Comparison of ENCODE assay signal across 20 cellular contexts in genomic region chr11:63274776-63275175, GRCh38. TPM values are rescaled to one million over a fixed set of nuclear protein-coding genes. Genes with fewer than 3 reads are reported as not detected.
A peak's percentile ranks its signal among the peaks of the same experiment; 100 is the strongest.
DNase-seq lines count a peak whose midpoint lies in the region; ATAC-seq, FAIRE-seq and TF ChIP-seq lines count a peak whose summit lies in the region.
"Had no signal": no experiment of that assay in that cellular context is flagged by ENCODE, and none has a peak within 500 bp of the region (broad histone marks: within the 10 kb centered on the region; RNA-seq: fewer than 3 reads in every experiment).

No MANE protein-coding gene starts in this region.

- peak; percentile 64 for ATAC-seq in HCT116
- ATAC-seq in RWPE2 (ENCODE audit: low read depth) = no peak
- peak; percentile 69 for ATAC-seq in HepG2
- ATAC-seq: foreskin keratinocyte; right cardiac atrium; stimulated activated naive B cell treated with anti-CD40 and anti-IgM and Interleukin-4, amounts not matched to agents 10 μg/mL and 1 μg/mL and 100 μg/mL, for 72 hours had no signal

- TF ChIP-seq POLR2A in HCT116 (IDR thresholded peaks at IDR 0.05; ENCODE audit: borderline replicate concordance, extremely low read depth, insufficient read depth, insufficient read length) (no peak), HepG2 (IDR thresholded peaks at IDR 0.05; ENCODE audit: insufficient read depth in 1 of 2, low read depth in 2 of 2, low read length in 2 of 2) (no peak), thyroid gland (IDR thresholded peaks at IDR 0.05) (no peak)

- H3K9me3 ChIP-seq in HCT116 (ENCODE audit: control insufficient read depth in 1 of 2, insufficient read depth in 1 of 2, low read depth in 1 of 2, low read length in 2 of 2) (no peaks in the 10 kb centered on the region), RWPE2 (ENCODE audit: severe bottlenecking) (no peaks in the 10 kb centered on the region), HepG2 (ENCODE audit: low read length) (no peaks in the 10 kb centered on the region), thyroid gland (no peaks in the 10 kb centered on the region), MG63 (no peaks in the 10 kb centered on the region)
- H3K9me3 ChIP-seq: BE2C, transverse colon had no signal

- CTCF ChIA-PET in HCT116 (lab: Charles Lee) (interaction anchor here (0.7 kb wide), 1 partner anchor 239 kb away, joined by 3 read pairs; no protein-coding TSS in a partner anchor), HepG2 (lab: Yijun Ruan, JAX; ENCODE audit: low intra/inter-chr PET ratio, low total read pairs) (interaction anchor here (2.1 to 2.2 kb wide), 2 partner anchors 62 to 146 kb away, joined by 6 to 14 read pairs; no protein-coding TSS in a partner anchor)

- RAD21 ChIA-PET in HCT116 (lab: Charles Lee; ENCODE audit: low non-redundant PET in 1 of 2, low total read pairs in 2 of 2, uncharacterized antibody in 2 of 2, unreplicated experiment in 2 of 2) = no interaction called here

- TF ChIP-seq CTCF in HCT116 (IDR thresholded peaks at IDR 0.05 in 2 of 3, conservative IDR thresholded peaks at IDR 0.05 in 1 of 3; ENCODE audit: borderline replicate concordance in 1 of 3, insufficient read depth in 1 of 3, low read depth in 2 of 3, low read length in 2 of 3) = peak in 1 of 3 experiments; percentile 40; a peak in 2 of 6 replicates
- peak; percentile 45 for TF ChIP-seq CTCF in LNCaP clone FGC (IDR thresholded peaks at IDR 0.05; ENCODE audit: control insufficient read depth, extremely low read depth, insufficient read depth)
- TF ChIP-seq CTCF in RWPE2 (IDR thresholded peaks at IDR 0.05; ENCODE audit: poor library complexity, severe bottlenecking) = peak; percentile 20
- peak; percentile 61 for TF ChIP-seq CTCF in HepG2 (CRISPR knock-in tag; IDR thresholded peaks at IDR 0.05)
- no peak for TF ChIP-seq CTCF in thyroid gland (IDR thresholded peaks at IDR 0.05)

- no peak overlapping the region for H3K4me3 ChIP-seq in HCT116 (replicated peaks in 1 of 2; ENCODE audit: low read depth in 1 of 2, low read length in 2 of 2)
- H3K4me3 ChIP-seq in LNCaP clone FGC (ENCODE audit: low read depth, low read length) = no peak overlapping the region
- no peak overlapping the region for H3K4me3 ChIP-seq in RWPE2 (ENCODE audit: severe bottlenecking)
- H3K4me3 ChIP-seq in HepG2 (replicated peaks in 1 of 3; ENCODE audit: insufficient read depth in 1 of 3, low read depth in 2 of 3, low read length in 3 of 3) = no peak overlapping the region
- H3K4me3 ChIP-seq in thyroid gland (replicated peaks in 1 of 3) = no peak overlapping the region
- H3K4me3 ChIP-seq in MG63 = no peak overlapping the region
- H3K4me3 ChIP-seq: GM23248, transverse colon had no signal

- intact Hi-C loops in HCT116 (cut with micrococcal nuclease) (no loop called here), HepG2 (cut with micrococcal nuclease; ENCODE audit: unreplicated experiment) (loop anchor here (1.0 to 5.0 kb wide), 3 partner anchors 62 to 239 kb away; no protein-coding TSS in a partner anchor), thyroid gland (cut with DNase I) (no loop called here)

- BruUV-seq in HCT116 (replicated peaks; lab: Mats Ljungman, UMichigan) (no TSS peak), HepG2 (replicated peaks; lab: Mats Ljungman, UMichigan) (no TSS peak)

- 5% methylated on average over 1 of the region's 1 CpG for WGBS in HepG2 (ENCODE audit: low lambda C conversion rate)
- WGBS in thyroid gland, 2 donors = 72 to 90% methylated on average over 1 of the region's 1 CpG

- H4K20me1 ChIP-seq in HCT116 (ENCODE audit: insufficient read depth) (no peaks in the 10 kb centered on the region), HepG2 (ENCODE audit: insufficient read depth, low read length) (no peaks in the 10 kb centered on the region)

- no peaks in the 10 kb centered on the region for H3K9me2 ChIP-seq in HCT116 (ENCODE audit: insufficient read depth)

- H3K79me2 ChIP-seq in HCT116 (ENCODE audit: insufficient read depth, low read length) = no peaks in the 10 kb centered on the region
- no peaks in the 10 kb centered on the region for H3K79me2 ChIP-seq in HepG2 (ENCODE audit: insufficient read depth, low read length)

- H3K4me1 ChIP-seq in HCT116 (ENCODE audit: control insufficient read depth in 1 of 2, insufficient read depth in 2 of 2, low read length in 2 of 2) (no peaks in the 10 kb centered on the region), RWPE2 (ENCODE audit: insufficient read depth, poor library complexity, severe bottlenecking) (no peaks in the 10 kb centered on the region), HepG2 (ENCODE audit: insufficient read depth, low read length) (peaks cover 30% of the 10 kb centered on the region), thyroid gland (no peaks in the 10 kb centered on the region)
- H3K4me1 ChIP-seq: BE2C, foreskin keratinocyte, transverse colon had no signal

- no peaks in the 10 kb centered on the region for H3K36me3 ChIP-seq in HCT116 (ENCODE audit: control insufficient read depth in 1 of 2, insufficient read depth in 2 of 2, low read length in 2 of 2)
- H3K36me3 ChIP-seq in RWPE2 (ENCODE audit: low read depth) = no peaks in the 10 kb centered on the region
- H3K36me3 ChIP-seq in HepG2 (replicated peaks in 1 of 2; ENCODE audit: control insufficient read depth in 1 of 2, insufficient read depth in 2 of 2, low read length in 2 of 2) = no peaks in the 10 kb centered on the region
- no peaks in the 10 kb centered on the region for H3K36me3 ChIP-seq in thyroid gland
- H3K36me3 ChIP-seq in MG63 = no peaks in the 10 kb centered on the region
- H3K36me3 ChIP-seq: BE2C, transverse colon had no signal

- TF ChIP-seq RAD21 in HCT116 (IDR thresholded peaks at IDR 0.05; ENCODE audit: low read depth) (peak; percentile 27; the same call in 1 of the 2 replicates), HepG2 (CRISPR knock-in tag; IDR thresholded peaks at IDR 0.05) (peak; percentile 66)

- TF ChIP-seq EP300 in HepG2 (IDR thresholded peaks at IDR 0.05; ENCODE audit: low read depth in 2 of 2, low read length in 2 of 2) (no peak), HepG2 (CRISPR knock-in tag; IDR thresholded peaks at IDR 0.05; ENCODE audit: borderline replicate concordance) (no peak)

- H3K9ac ChIP-seq in HCT116 (ENCODE audit: low read length) = no peak overlapping the region
- H3K9ac ChIP-seq in HepG2 (ENCODE audit: insufficient read depth, low read depth, low read length) = no peak overlapping the region
- H3K9ac ChIP-seq: GM23248 had no signal

- H3K27me3 ChIP-seq in HCT116 (ENCODE audit: insufficient read depth, low read length) (peaks cover 39% of the 10 kb centered on the region; the same call in 1 of the 2 replicates), RWPE2 (ENCODE audit: insufficient read depth, poor library complexity, severe bottlenecking) (peaks cover 6% of the 10 kb centered on the region), HepG2 (ENCODE audit: control insufficient read depth in 1 of 2, insufficient read depth in 2 of 2, low read length in 2 of 2) (no peaks in the 10 kb centered on the region), thyroid gland (no peaks in the 10 kb centered on the region), MG63 (no peaks in the 10 kb centered on the region; the same call in 1 of the 2 replicates)
- H3K27me3 ChIP-seq: BE2C, foreskin keratinocyte had no signal

- in situ Hi-C loops in HepG2 (cut with HindIII; ENCODE audit: extremely low pct_ligation_motif_present, low pct_unique_long_range_greater_than_20kb) = loop anchor here (10.0 kb wide), 1 partner anchor 150 kb away; no protein-coding TSS in a partner anchor

- no peak overlapping the region for H3K27ac ChIP-seq in HCT116 (ENCODE audit: low read depth, low read length)
- H3K27ac ChIP-seq in RWPE2 (ENCODE audit: poor library complexity, severe bottlenecking) = no peak overlapping the region
- H3K27ac ChIP-seq in HepG2 (ENCODE audit: extremely low read length, insufficient read depth, low read length) = no peak overlapping the region
- H3K27ac ChIP-seq in thyroid gland = no peak overlapping the region
- H3K27ac ChIP-seq: foreskin keratinocyte, GM23248, transverse colon had no signal

- DNase-seq in HCT116 (ENCODE audit: low read depth, low spot score) = peak; percentile 6
- DNase-seq in LNCaP clone FGC (ENCODE audit: low read depth) = no peak
- no peak for DNase-seq in RWPE2 (ENCODE audit: low spot score)
- peak; percentile 60 for DNase-seq in HepG2 (ENCODE audit: low spot score)
- DNase-seq in stimulated activated naive CD4-positive, alpha-beta T cell treated with Interleukin-2 at 50 U/mL for 16 hours (lab: John Stamatoyannopoulos, UW) = no peak
- no peak for DNase-seq in thyroid gland
- no peak for DNase-seq in MG63
- DNase-seq: activated CD4-positive, alpha-beta T cell treated with anti-CD3 and anti-CD28 coated beads for 1 hour; BE2C; Calu3; foreskin keratinocyte; GM23248; hypothalamus; NCI-H2081; NCI-H510A treated with DMSO at 0.1 percent for 48 hours; right cardiac atrium; stimulated activated naive B cell treated with anti-CD40 and anti-IgM and Interleukin-4, amounts not matched to agents 10 μg/mL and 1 μg/mL and 100 μg/mL, for 72 hours; transverse colon had no signal

- POLR2A ChIA-PET in HCT116 (lab: Charles Lee) = no interaction called here
- POLR2A ChIA-PET in HepG2 (lab: Yijun Ruan, JAX) = no interaction called here

- H2AFZ ChIP-seq in HCT116 (ENCODE audit: low read depth, low read length, poor library complexity, severe bottlenecking) (no peak overlapping the region), HepG2 (ENCODE audit: low read length) (no peak overlapping the region)
- H2AFZ ChIP-seq: GM23248 had no signal

- FAIRE-seq in HepG2 (lab: Jason Lieb, UNC) = peak; percentile 73
- FAIRE-seq: G401.6, keratinocyte had no signal

- H3K4me2 ChIP-seq in HCT116 (ENCODE audit: low read length) (no peak overlapping the region), HepG2 (ENCODE audit: low read depth, low read length) (no peak overlapping the region)

RNA-seq across cellular contexts. Expression of gene SLC22A25, which starts 31.4 kb away (rescaled TPM):
- not detected for total RNA-seq in HCT116 (2021; ENCODE audit: unreplicated experiment)
- polyA plus RNA-seq in HCT116 (2012) = not detected in 2 replicates
- total RNA-seq in HepG2 (2016; rRNA removed; fragmentation: Illumina TruSeq; extraction: Trizol) = 0.18 TPM in 2 replicates
- total RNA-seq in HepG2 (2016; cell fraction: cytosol; rRNA removed; fragmentation: Illumina TruSeq; extraction: Trizol; ENCODE audit: low read depth) = 0.10 and 0.26 TPM in 2 replicates
- total RNA-seq in HepG2 (2016; cell fraction: insoluble cytoplasmic fraction; rRNA removed; fragmentation: Illumina TruSeq; extraction: Trizol) = 0.16 and 0.26 TPM in 2 replicates
- 0.10 and 0.12 TPM in 2 replicates for total RNA-seq in HepG2 (2016; cell fraction: membrane; rRNA removed; fragmentation: Illumina TruSeq; extraction: Trizol)
- 0.60 and 0.87 TPM in 2 replicates for total RNA-seq in HepG2 (2016; cell fraction: nucleus; rRNA removed; fragmentation: Illumina TruSeq; extraction: Trizol)
- 0.42 and 0.98 TPM in 2 replicates for polyA plus RNA-seq in HepG2 (2011; rRNA removed)
- polyA plus RNA-seq in HepG2 (2011; cell fraction: cytosol; rRNA removed) = 0.19 and 0.50 TPM in 2 replicates
- polyA plus RNA-seq in HepG2 (2011; cell fraction: nucleus; rRNA removed) = 1.5 and 3.8 TPM in 2 replicates
- 1.3 and 1.8 TPM in 2 replicates for polyA plus RNA-seq in HepG2 (2012)
- 0.05 TPM in 1 of 2 replicates, not detected in the other for polyA plus RNA-seq in HepG2 (2016; cell fraction: cytosol; fragmentation: Illumina TruSeq; extraction: Trizol; ENCODE audit: low read depth)
- polyA plus RNA-seq in HepG2 (2016; cell fraction: insoluble cytoplasmic fraction; fragmentation: Illumina TruSeq; extraction: Trizol; ENCODE audit: low read depth) = 0.07 and 0.12 TPM in 2 replicates
- 0.06 TPM in 2 replicates for polyA plus RNA-seq in HepG2 (2016; cell fraction: membrane; fragmentation: Illumina TruSeq; extraction: Trizol; ENCODE audit: low read depth)
- 0.56 and 0.71 TPM in 2 replicates for polyA plus RNA-seq in HepG2 (2016; cell fraction: nucleus; fragmentation: Illumina TruSeq; extraction: Trizol; ENCODE audit: insufficient read depth, low read depth)
- polyA minus RNA-seq in HepG2 (2011; rRNA and poly(A)+ RNA removed; ENCODE audit: low replicate concordance) = 0.32 TPM in 1 of 2 replicates, not detected in the other
- 0.20 TPM in 1 of 2 replicates, not detected in the other for polyA minus RNA-seq in HepG2 (2011; cell fraction: cytosol; rRNA and poly(A)+ RNA removed)
- 1.2 and 2.7 TPM in 2 replicates for polyA minus RNA-seq in HepG2 (2011; cell fraction: nucleus; rRNA and poly(A)+ RNA removed)
- not detected for total RNA-seq in thyroid gland
- total RNA-seq in MG63 (2014; rRNA removed; shearing (Covaris generic); ENCODE audit: low replicate concordance) = not detected in 2 replicates
- total RNA-seq: Calu3, foreskin keratinocyte, GM23248, right cardiac atrium, transverse colon had no signal
- polyA plus RNA-seq: foreskin keratinocyte, GM23248, keratinocyte, right cardiac atrium had no signal

Comparison
In these comparisons a context has a peak if more than half of its experiments do, and no peak if none do; other contexts are left out.
1. DNase-seq: peak in HCT116 (single experiment) and HepG2 (single experiment); none in LNCaP clone FGC (single experiment), RWPE2 (single experiment), stimulated activated naive CD4-positive, alpha-beta T cell treated with Interleukin-2 at 50 U/mL for 16 hours (single experiment), thyroid gland (0 of 2) and MG63 (single experiment).
2. CTCF ChIP-seq: peak in LNCaP clone FGC (single experiment), RWPE2 (single experiment) and HepG2 (single experiment); none in thyroid gland (0 of 6).
3. Of the 20 proteins assayed by ChIP-seq in both HepG2 and HCT116: peak only in HepG2: none; only in HCT116: none; in both: RAD21; in neither: 18; mixed calls (peak in some experiments, not most) for 1.